16 cellular contexts compared by ENCODE assay signal in the genomic region with DNA sequence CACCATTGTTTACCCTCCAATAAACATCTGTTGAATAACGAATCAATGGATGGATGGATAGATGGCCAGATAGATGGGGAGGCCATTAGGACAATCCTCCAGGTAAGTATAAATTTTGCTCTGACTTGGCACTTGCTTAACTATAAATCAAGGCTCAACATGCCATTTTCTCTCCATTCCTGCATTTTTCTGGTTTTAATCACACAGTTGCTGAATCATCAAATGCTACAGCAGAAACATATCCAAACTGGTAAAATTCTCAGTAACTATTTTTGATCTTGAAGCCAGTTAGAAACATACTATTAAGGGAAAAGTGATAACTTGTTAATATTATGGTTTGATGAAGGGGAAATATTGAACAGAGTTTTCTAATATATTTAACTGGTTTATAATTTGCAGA.
DNase-seq lines count a peak whose midpoint lies in the region; ATAC-seq and TF ChIP-seq lines count a peak whose summit lies in the region.
"Had no signal": no experiment of that assay in that cellular context is flagged by ENCODE, and none has a peak within 500 bp of the region (broad histone marks: within the 10 kb centered on the region; RNA-seq: fewer than 3 reads in every experiment).

No MANE protein-coding gene starts in this region.

- no peak for ATAC-seq in HG03457 (IDR thresholded peaks at IDR 0.05; ENCODE audit: unreplicated experiment)

- H3K4me1 ChIP-seq in mammary epithelial cell (ENCODE audit: insufficient read depth, low read length) (no peaks in the 10 kb centered on the region), breast epithelium (no peaks in the 10 kb centered on the region), tibial nerve (no peaks in the 10 kb centered on the region)
- H3K4me1 ChIP-seq: BLaER1 had no signal

- TF ChIP-seq EP300 in tibial nerve (IDR thresholded peaks at IDR 0.05) = no peak

- POLR2A ChIA-PET in RWPE1 (lab: Yijun Ruan, JAX; ENCODE audit: low non-redundant PET) = no interaction called here

- H3K4me2 ChIP-seq in mammary epithelial cell (ENCODE audit: insufficient read depth, low read depth, low read length) = peak overlapping the region; percentile 2
- H3K4me2 ChIP-seq: BLaER1 had no signal

- no peak for TF ChIP-seq CTCF in mammary epithelial cell (conservative IDR thresholded peaks at IDR 0.05 in 1 of 2, IDR thresholded peaks at IDR 0.05 in 1 of 2; ENCODE audit: extremely low read depth in 1 of 2, insufficient read depth in 1 of 2, low read depth in 1 of 2, low read length in 2 of 2)
- no peak for TF ChIP-seq CTCF in breast epithelium (IDR thresholded peaks at IDR 0.05)
- no peak for TF ChIP-seq CTCF in RWPE1 (conservative IDR thresholded peaks at IDR 0.05; ENCODE audit: low read depth)
- TF ChIP-seq CTCF in epithelial cell of esophagus (IDR thresholded peaks at IDR 0.05; ENCODE audit: insufficient read depth, low read depth, low read length, missing control alignments) = no peak
- TF ChIP-seq CTCF in tibial nerve (IDR thresholded peaks at IDR 0.05) = no peak

- H3K36me3 ChIP-seq in mammary epithelial cell (ENCODE audit: insufficient read depth, low read length) (no peaks in the 10 kb centered on the region), breast epithelium (no peaks in the 10 kb centered on the region), tibial nerve (no peaks in the 10 kb centered on the region)
- H3K36me3 ChIP-seq: BLaER1 had no signal

- CTCF ChIA-PET in mammary epithelial cell (lab: Charles Lee; ENCODE audit: low non-redundant PET) = no interaction called here
- CTCF ChIA-PET in RWPE1 (lab: Yijun Ruan, JAX) = no interaction called here

- TF ChIP-seq POLR2A in breast epithelium (IDR thresholded peaks at IDR 0.05) (no peak), tibial nerve (IDR thresholded peaks at IDR 0.05) (no peak)

- H3K27ac ChIP-seq in mammary epithelial cell (ENCODE audit: insufficient read depth, low read depth, low read length) (no peak overlapping the region), breast epithelium (no peak overlapping the region), RWPE1 (no peak overlapping the region), tibial nerve (no peak overlapping the region)
- H3K27ac ChIP-seq: 22Rv1, BLaER1 had no signal

- no peak overlapping the region for H2AFZ ChIP-seq in mammary epithelial cell (ENCODE audit: low read depth, low read length)

- intact Hi-C loops in mammary epithelial cell (cut with micrococcal nuclease) = no loop called here
- intact Hi-C loops in breast epithelium (cut with DNase I; ENCODE audit: low total_unique reads) = no loop called here

- H4K20me1 ChIP-seq in mammary epithelial cell (ENCODE audit: insufficient read depth, low read length) = no peaks in the 10 kb centered on the region
- H4K20me1 ChIP-seq: BLaER1 had no signal

- no peak overlapping the region for H3K4me3 ChIP-seq in mammary epithelial cell (replicated peaks in 1 of 3; ENCODE audit: insufficient read depth in 1 of 3, low read depth in 2 of 3, low read length in 3 of 3)
- no peak overlapping the region for H3K4me3 ChIP-seq in breast epithelium
- no peak overlapping the region for H3K4me3 ChIP-seq in epithelial cell of esophagus (ENCODE audit: low read length)
- H3K4me3 ChIP-seq in tibial nerve = no peak overlapping the region
- H3K4me3 ChIP-seq: BLaER1 had no signal

- DNase-seq in mammary epithelial cell (no peak), breast epithelium (ENCODE audit: low spot score in 2 of 2) (no peak), RWPE1 (ENCODE audit: low spot score) (peak; percentile 20), epithelial cell of esophagus (ENCODE audit: low read depth) (peak; percentile 50), renal cortical epithelial cell (ENCODE audit: low read depth) (peak; percentile 30), tibial nerve (ENCODE audit: low spot score in 2 of 2) (no peak), COLO668 (lab: John Stamatoyannopoulos, UW; ENCODE audit: unreplicated experiment) (no peak)
- DNase-seq: AML-193; CD8-positive, alpha-beta memory T cell; DMS53; GF-D8; GOT3; H9 had no signal

- no peaks in the 10 kb centered on the region for H3K79me2 ChIP-seq in mammary epithelial cell (ENCODE audit: insufficient read depth, low read length)

- in situ Hi-C loops in mammary epithelial cell (cut with MboI; ENCODE audit: low sequenced_read_pairs in 2 of 2) = no loop called here

- BruUV-seq in mammary epithelial cell (replicated peaks; lab: Mats Ljungman, UMichigan) = no TSS peak

- H3K9me3 ChIP-seq in mammary epithelial cell (replicated peaks; ENCODE audit: insufficient read depth, low read length) (no peaks in the 10 kb centered on the region), breast epithelium (no peaks in the 10 kb centered on the region), tibial nerve (no peaks in the 10 kb centered on the region)

- dilution Hi-C loops in mammary epithelial cell (cut with HindIII; ENCODE audit: low sequenced_read_pairs) = no loop called here

- H3K9ac ChIP-seq in mammary epithelial cell (ENCODE audit: insufficient read depth, low read length) = no peak overlapping the region
- H3K9ac ChIP-seq: BLaER1 had no signal

- WGBS in mammary epithelial cell (ENCODE audit: low coverage, missing lambda C conversion rate) = 60% methylated on average over 1 of the region's 1 CpG
- WGBS in tibial nerve, 2 donors = 58 to 63% methylated on average over 1 of the region's 1 CpG

- no peaks in the 10 kb centered on the region for H3K27me3 ChIP-seq in mammary epithelial cell (ENCODE audit: insufficient read depth, low read length)
- H3K27me3 ChIP-seq in breast epithelium = no peaks in the 10 kb centered on the region
- no peaks in the 10 kb centered on the region for H3K27me3 ChIP-seq in tibial nerve
- H3K27me3 ChIP-seq: BLaER1 had no signal

Comparison
In these comparisons a context has a peak if more than half of its experiments do, and no peak if none do; other contexts are left out.
1. DNase-seq: peak in RWPE1 (single experiment), epithelial cell of esophagus (single experiment) and renal cortical epithelial cell (single experiment); none in mammary epithelial cell (single experiment), breast epithelium (0 of 2), tibial nerve (0 of 2) and COLO668 (single experiment).